In the genomic region with DNA sequence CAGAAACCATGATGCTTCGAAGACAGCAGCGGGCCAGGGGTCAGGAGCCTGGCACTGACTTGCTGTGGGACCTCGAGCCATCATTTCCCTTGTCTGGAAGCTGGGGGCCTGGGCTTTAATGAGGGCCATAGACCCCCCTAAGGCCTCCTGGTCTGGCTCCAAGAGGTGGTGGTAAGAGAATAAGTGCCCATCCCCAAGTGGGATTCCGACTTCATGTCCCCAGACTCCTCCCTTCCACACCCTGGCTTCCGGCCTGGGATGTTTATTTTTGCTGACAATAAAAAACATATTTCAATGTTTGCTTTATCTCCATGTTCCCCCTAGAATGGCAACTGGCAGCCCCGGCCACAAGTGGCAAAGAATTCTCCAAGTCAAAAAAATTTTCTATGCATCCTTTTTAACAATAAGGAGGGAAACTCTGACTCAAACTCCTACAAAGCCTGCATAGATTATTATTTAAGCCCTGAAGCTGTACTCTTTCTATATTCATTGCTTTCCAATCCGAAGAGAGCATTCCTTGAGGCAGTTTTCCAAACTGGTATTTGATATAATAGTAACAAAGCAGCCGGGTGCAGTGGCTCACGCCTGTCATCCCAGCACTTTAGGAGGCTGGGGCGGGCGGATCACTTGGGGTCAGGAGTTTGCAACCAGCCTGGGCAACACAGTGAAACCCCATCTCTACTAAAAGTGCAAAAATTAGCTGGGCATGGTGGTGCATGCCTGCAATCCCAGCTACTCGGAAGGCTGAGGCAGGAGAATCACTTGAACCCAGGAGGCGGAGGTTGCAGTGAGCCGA, we compare ENCODE assay signal across 20 cellular contexts.
DNase-seq lines count a peak whose midpoint lies in the region; ATAC-seq lines count a peak whose summit lies in the region.
"Had no signal": no experiment of that assay in that cellular context is flagged by ENCODE, and none has a peak within 500 bp of the region (broad histone marks: within the 10 kb centered on the region; RNA-seq: fewer than 3 reads in every experiment).

No MANE protein-coding gene starts in this region.

- peak; percentile 45 for ATAC-seq in left colon
- ATAC-seq: esophagus mucosa; foreskin keratinocyte; stimulated activated naive CD8-positive, alpha-beta T cell treated with anti-CD3 and anti-CD28 coated beads, Interleukin-15, amount 100 ng/mL, for 72 hours had no signal

- H3K9me3 Mint-ChIP-seq in activated CD4-positive, alpha-beta memory T cell treated with anti-CD3 and anti-CD28 coated beads for 36 hours, result no peaks in the 10 kb centered on the region
- H3K9me3 Mint-ChIP-seq: activated T-helper 1 cell treated with anti-CD3 and anti-CD28 coated beads, Interleukin-12 subunit alpha, Interleukin-12 subunit beta, Interleukin-2, Interleukin-4 antibody, amounts not matched to agents 30 ng/mL and 10 ng/mL and 1 ng/mL, durations not matched to agents 14 hours and 24 hours and 36 hours; CD4-positive, alpha-beta T cell; GM23338; stimulated activated naive CD8-positive, alpha-beta T cell treated with anti-CD3 and anti-CD28 coated beads, Interleukin-15, amount 100 ng/mL, for 72 hours had no signal

- intact Hi-C loops in left colon (cut with DNase I, micrococcal nuclease), result no loop called here
- intact Hi-C loops in activated CD4-positive, alpha-beta memory T cell treated with anti-CD3 and anti-CD28 coated beads for 36 hours (cut with micrococcal nuclease), result no loop called here

- H3K27ac Mint-ChIP-seq in activated CD4-positive, alpha-beta memory T cell treated with anti-CD3 and anti-CD28 coated beads for 36 hours, result no peak overlapping the region
- H3K27ac Mint-ChIP-seq: activated T-helper 1 cell treated with anti-CD3 and anti-CD28 coated beads, Interleukin-12 subunit alpha, Interleukin-12 subunit beta, Interleukin-2, Interleukin-4 antibody, amounts not matched to agents 30 ng/mL and 10 ng/mL and 1 ng/mL, durations not matched to agents 14 hours and 24 hours and 36 hours; CD4-positive, alpha-beta T cell; GM23338 had no signal

- H3K27me3 ChIP-seq in SJSA1 (replicated peaks), result no peaks in the 10 kb centered on the region
- H3K27me3 ChIP-seq: foreskin keratinocyte, transverse colon had no signal

- H3K36me3 Mint-ChIP-seq in activated CD4-positive, alpha-beta memory T cell treated with anti-CD3 and anti-CD28 coated beads for 36 hours, result no peaks in the 10 kb centered on the region

- H3K27me3 Mint-ChIP-seq in activated CD4-positive, alpha-beta memory T cell treated with anti-CD3 and anti-CD28 coated beads for 36 hours, result no peaks in the 10 kb centered on the region
- H3K27me3 Mint-ChIP-seq: CD4-positive, alpha-beta T cell; stimulated activated naive CD8-positive, alpha-beta T cell treated with anti-CD3 and anti-CD28 coated beads, Interleukin-15, amount 100 ng/mL, for 72 hours had no signal

- H3K4me1 Mint-ChIP-seq in activated CD4-positive, alpha-beta memory T cell treated with anti-CD3 and anti-CD28 coated beads for 36 hours (ENCODE audit: low read depth), result peaks cover 20% of the 10 kb centered on the region

- peak overlapping the region; percentile 67 for H3K27ac ChIP-seq in SJSA1
- peak overlapping the region; percentile 28 for H3K27ac ChIP-seq in substantia nigra (ENCODE audit: low read depth, low read length, poor library complexity, severe bottlenecking)
- H3K27ac ChIP-seq: foreskin keratinocyte, psoas muscle, WERI-Rb-1 had no signal

- CTCF ChIA-PET in activated CD4-positive, alpha-beta memory T cell treated with anti-CD3 and anti-CD28 coated beads for 36 hours (lab: Charles Lee), result no interaction called here

- H3K9me3 ChIP-seq in SJSA1 (replicated peaks), result no peaks in the 10 kb centered on the region
- H3K9me3 ChIP-seq: psoas muscle, transverse colon had no signal

- no peak overlapping the region for H3K4me3 Mint-ChIP-seq in activated CD4-positive, alpha-beta memory T cell treated with anti-CD3 and anti-CD28 coated beads for 36 hours
- H3K4me3 Mint-ChIP-seq: activated T-helper 1 cell treated with anti-CD3 and anti-CD28 coated beads, Interleukin-12 subunit alpha, Interleukin-12 subunit beta, Interleukin-2, Interleukin-4 antibody, amounts not matched to agents 30 ng/mL and 10 ng/mL and 1 ng/mL, durations not matched to agents 14 hours and 24 hours and 36 hours; CD4-positive, alpha-beta T cell; GM23338; stimulated activated naive CD8-positive, alpha-beta T cell treated with anti-CD3 and anti-CD28 coated beads, Interleukin-15, amount 100 ng/mL, for 72 hours had no signal

- POLR2A ChIA-PET in activated CD4-positive, alpha-beta memory T cell treated with anti-CD3 and anti-CD28 coated beads for 36 hours (lab: Charles Lee), result no interaction called here

- no peak overlapping the region for H3K4me3 ChIP-seq in SJSA1
- H3K4me3 ChIP-seq: GM23338, psoas muscle, transverse colon had no signal

- H3K36me3 ChIP-seq in SJSA1, result peaks cover 3% of the 10 kb centered on the region; the same call in 1 of the 2 replicates
- H3K36me3 ChIP-seq: transverse colon, WERI-Rb-1 had no signal

- peaks cover 85% of the 10 kb centered on the region for H3K4me1 ChIP-seq in SJSA1 (replicated peaks)

- DNase-seq in COLO829 (ENCODE audit: low spot score) (peak; percentile 78), SJSA1 (ENCODE audit: low read depth in 1 of 2, low spot score in 2 of 2) (peak in 1 of 2 experiments; percentile 63), left colon (no peak), substantia nigra (lab: John Stamatoyannopoulos, UW) (no peak), inferior parietal cortex (ENCODE audit: extremely low spot score) (no peak), activated gamma-delta T cell treated with Interleukin-2 at 50 U/mL for 16 hours (no peak)
- DNase-seq in activated CD4-positive, alpha-beta memory T cell treated with anti-CD3 and anti-CD28 coated beads for 36 hours, result no peak
- DNase-seq: activated naive CD4-positive, alpha-beta T cell treated with anti-CD3 and anti-CD28 coated beads, Interleukin-2, amount 50 U/mL, for 16 hours; amniotic stem cell; CD4-positive, alpha-beta T cell; effector memory CD4-positive, alpha-beta T cell; foreskin keratinocyte; mammary epithelial cell; stimulated activated naive CD8-positive, alpha-beta T cell treated with anti-CD3 and anti-CD28 coated beads, Interleukin-15, amount 100 ng/mL, for 72 hours; transverse colon; WERI-Rb-1 had no signal
